8 cellular contexts compared by ENCODE assay signal in the genomic region with DNA sequence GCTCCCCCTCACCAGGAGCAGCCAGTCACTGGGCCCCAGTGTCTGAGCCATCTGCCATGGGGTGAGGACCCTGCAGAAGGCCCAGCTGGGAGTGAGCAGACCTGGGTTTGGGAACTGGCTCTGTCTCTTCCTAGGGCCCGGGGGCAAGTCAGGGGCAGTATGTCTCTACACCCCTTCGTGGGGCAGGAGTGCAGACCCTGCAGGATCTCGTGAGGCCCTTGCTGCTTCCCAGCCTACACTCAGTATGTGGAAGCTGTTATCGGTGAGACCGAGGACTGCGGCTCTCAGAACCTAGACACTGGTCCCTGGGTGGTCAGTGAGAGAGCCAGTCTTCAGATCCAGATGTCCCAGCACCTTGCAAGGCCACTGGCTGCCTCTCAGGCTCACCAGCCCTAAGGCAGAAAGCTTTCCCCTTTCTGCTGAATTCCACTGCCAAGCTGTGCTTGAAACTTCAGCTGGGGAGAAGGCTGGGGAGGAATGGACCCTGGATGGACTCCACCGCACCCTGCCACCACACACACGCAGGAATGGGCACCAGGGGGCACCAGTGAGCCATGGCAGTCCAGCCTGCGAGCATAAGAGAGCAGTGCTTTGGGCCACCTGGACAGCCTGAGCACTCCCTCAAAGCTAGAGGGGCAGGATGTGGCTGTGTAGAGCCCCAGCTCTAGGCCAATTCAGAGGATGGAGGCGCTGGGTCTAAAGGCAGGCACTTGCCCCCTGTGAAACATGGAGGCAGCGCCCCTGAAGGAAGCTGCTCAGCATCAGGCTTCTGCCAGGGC. TPM values are rescaled to one million over a fixed set of nuclear protein-coding genes. Genes with fewer than 3 reads are reported as not detected.
DNase-seq lines count a peak whose midpoint lies in the region; ATAC-seq and TF ChIP-seq lines count a peak whose summit lies in the region.

No MANE protein-coding gene starts in this region.

- intact Hi-C loops in left colon (cut with DNase I, micrococcal nuclease), result loop anchor here in 1 of 2 donors (5.0 kb wide), 1 partner anchor 45 kb away; a partner anchor contains a TSS

- no peak for TF ChIP-seq POLR2A in GM18505 (IDR thresholded peaks at IDR 0.05; ENCODE audit: borderline replicate concordance, extremely low read depth, insufficient read depth, insufficient read length)

- ATAC-seq in GM18505 (IDR thresholded peaks at IDR 0.05; ENCODE audit: unreplicated experiment) (peak; percentile 91), HG02885 (IDR thresholded peaks at IDR 0.05; ENCODE audit: poor library complexity, unreplicated experiment) (peak; percentile 98), left colon (peak; percentile 85)

- DNase-seq in AG08395 (ENCODE audit: low spot score) (peak; percentile 76), NCI-H1694 (lab: John Stamatoyannopoulos, UW) (peak; percentile 62), left colon (peak; percentile 82 to 97)
- DNase-seq in activated CD4-positive, CD25-positive, alpha-beta regulatory T cell treated with anti-CD3 and anti-CD28 coated beads, Interleukin-2, amount 50 U/mL, for 72 hours, result peak; percentile 88
- DNase-seq in central memory CD4-positive, alpha-beta T cell, result peak; percentile 63
- peak; percentile 82 for DNase-seq in stimulated activated CD4-positive, alpha-beta T cell treated with anti-CD3 and anti-CD28 coated beads, Interleukin-4, amount 100 ng/mL, for 1 hour

RNA-seq across cellular contexts. Expression of a gene that starts 21.4 kb away (rescaled TPM):
- 10 to 100 TPM; 25.0 to 33.1 TPM for total RNA-seq in left colon

RNA-seq across cellular contexts. Expression of a gene that starts 27.1 kb away (rescaled TPM):
- total RNA-seq in left colon, result 10 to 100 TPM; 29.4 to 44.7 TPM

RNA-seq across cellular contexts. Expression of a gene that starts 46.1 kb away (rescaled TPM):
- total RNA-seq in left colon, result 10 to 100 TPM; 13.4 to 17.1 TPM

Comparison
In these comparisons a context has a peak if more than half of its experiments do, and no peak if none do; other contexts are left out.
1. Peak in every context shown above with its lines: DNase-seq and ATAC-seq.